ENCODE assay signal across 16 cellular contexts in genomic region chr7:155353256-155353897, GRCh38. TPM values are rescaled to one million over a fixed set of nuclear protein-coding genes. Genes with fewer than 3 reads are reported as not detected.
DNase-seq lines count a peak whose midpoint lies in the region; ATAC-seq and TF ChIP-seq lines count a peak whose summit lies in the region.
"Had no signal": no experiment of that assay in that cellular context is flagged by ENCODE, and none has a peak within 500 bp of the region (broad histone marks: within the 10 kb centered on the region; RNA-seq: fewer than 3 reads in every experiment).

No MANE protein-coding gene starts in this region.

- no peak for TF ChIP-seq POLR2A in testis (IDR thresholded peaks at IDR 0.05)

- TF ChIP-seq CTCF in OCI-LY3 (IDR thresholded peaks at IDR 0.05; ENCODE audit: low read depth, low read length) (no peak), endodermal cell (conservative IDR thresholded peaks at IDR 0.05) (no peak), testis (IDR thresholded peaks at IDR 0.05) (no peak)

- H3K36me3 Mint-ChIP-seq in endodermal cell (ENCODE audit: low read depth): no peaks in the 10 kb centered on the region
- H3K36me3 Mint-ChIP-seq: CD8-positive, alpha-beta T cell had no signal

- 78 to 83% methylated on average over 6 to 9 of the region's 9 CpGs for WGBS in endodermal cell (ENCODE audit: insufficient coverage in 1 of 2, insufficient read length in 1 of 2), 2 experiments
- 46 to 59% methylated on average over 8 to 9 of the region's 9 CpGs for WGBS in testis, 2 donors

- intact Hi-C loops in posterior vena cava (cut with DNase I) (no loop called here), testis (cut with DNase I; ENCODE audit: low total_unique reads) (no loop called here)

- H3K4me1 Mint-ChIP-seq in endodermal cell: peaks cover 4% of the 10 kb centered on the region

- peak overlapping the region; percentile 29; the same call in 1 of the 2 replicates for H3K27ac ChIP-seq in OCI-LY3 (ENCODE audit: low read length)
- H3K27ac ChIP-seq in endodermal cell (ENCODE audit: low read depth, low read length): no peak overlapping the region
- no peak overlapping the region for H3K27ac ChIP-seq in testis
- H3K27ac ChIP-seq: BLaER1 treated with 17β-estradiol and CSF1 and Interleukin-3, amounts not matched to agents 10 nM and 100 nM had no signal

- peaks cover 45% of the 10 kb centered on the region for H3K4me1 ChIP-seq in OCI-LY3 (ENCODE audit: low read length)
- no peaks in the 10 kb centered on the region for H3K4me1 ChIP-seq in endodermal cell (ENCODE audit: control insufficient read depth, insufficient read depth, low read length)
- H3K4me1 ChIP-seq in testis: peaks cover 5% of the 10 kb centered on the region
- H3K4me1 ChIP-seq: HAP-1 had no signal

- H3K9me3 ChIP-seq in OCI-LY3 (ENCODE audit: insufficient read depth, low read length) (no peaks in the 10 kb centered on the region), endodermal cell (ENCODE audit: control insufficient read depth, low read length) (no peaks in the 10 kb centered on the region), testis (no peaks in the 10 kb centered on the region)
- H3K9me3 ChIP-seq: BLaER1 treated with 17β-estradiol and CSF1 and Interleukin-3, amounts not matched to agents 10 nM and 100 nM; HAP-1 had no signal

- H3K36me3 ChIP-seq in OCI-LY3 (replicated peaks; ENCODE audit: low read depth, low read length): peaks cover 43% of the 10 kb centered on the region
- no peaks in the 10 kb centered on the region for H3K36me3 ChIP-seq in endodermal cell (ENCODE audit: control insufficient read depth, insufficient read depth, low read length)
- H3K36me3 ChIP-seq in testis (ENCODE audit: low read depth, missing control alignments): no peaks in the 10 kb centered on the region
- H3K36me3 ChIP-seq: HAP-1 had no signal

- no peaks in the 10 kb centered on the region for H4K20me1 ChIP-seq in OCI-LY3 (ENCODE audit: insufficient read depth, low read length)
- H4K20me1 ChIP-seq: BLaER1 treated with 17β-estradiol and CSF1 and Interleukin-3, amounts not matched to agents 10 nM and 100 nM had no signal

- H3K4me2 ChIP-seq in OCI-LY3 (ENCODE audit: low read length): peak overlapping the region; percentile 99

- no peak overlapping the region for H2AFZ ChIP-seq in OCI-LY3 (ENCODE audit: low read depth, low read length)

- no peak for ATAC-seq in GM18517 (IDR thresholded peaks at IDR 0.05; ENCODE audit: unreplicated experiment)
- ATAC-seq: CD8-positive, alpha-beta T cell; GM12878 had no signal

- no peak overlapping the region for H3K4me3 Mint-ChIP-seq in endodermal cell
- H3K4me3 Mint-ChIP-seq: B cell; CD8-positive, alpha-beta T cell had no signal

- H3K27me3 ChIP-seq in OCI-LY3 (ENCODE audit: low read depth, low read length) (no peaks in the 10 kb centered on the region), endodermal cell (ENCODE audit: control insufficient read depth, insufficient read depth, low read length, poor library complexity, severe bottlenecking) (peaks cover 23% of the 10 kb centered on the region), testis (no peaks in the 10 kb centered on the region)

- peaks cover 6% of the 10 kb centered on the region for H3K9me3 Mint-ChIP-seq in endodermal cell
- H3K9me3 Mint-ChIP-seq: CD8-positive, alpha-beta T cell had no signal

- H3K4me3 ChIP-seq in OCI-LY3 (ENCODE audit: low read length): peak overlapping the region; percentile 79
- H3K4me3 ChIP-seq in endodermal cell (ENCODE audit: low read length): no peak overlapping the region
- no peak overlapping the region for H3K4me3 ChIP-seq in testis
- H3K4me3 ChIP-seq: BLaER1 treated with 17β-estradiol and CSF1 and Interleukin-3, amounts not matched to agents 10 nM and 100 nM; GM12878; HAP-1 had no signal

- DNase-seq in endodermal cell: peak; percentile 24
- DNase-seq in posterior vena cava (ENCODE audit: low spot score): peak; percentile 49
- DNase-seq in testis: peak; percentile 11
- no peak for DNase-seq in NCI-H1417 treated with DMSO at 0.1 percent for 48 hours (lab: John Stamatoyannopoulos, UW)
- no peak for DNase-seq in occipital lobe (lab: John Stamatoyannopoulos, UW)
- DNase-seq: CD8-positive, alpha-beta T cell; DMS 273 treated with DMSO at 0.1 percent for 48 hours; DMS53; DND-41; EL had no signal

- no peak overlapping the region for H3K27ac Mint-ChIP-seq in endodermal cell
- H3K27ac Mint-ChIP-seq: B cell; CD8-positive, alpha-beta T cell had no signal

- peaks cover 60% of the 10 kb centered on the region for H3K79me2 ChIP-seq in OCI-LY3 (ENCODE audit: low read length)

- peaks cover 36% of the 10 kb centered on the region for H3K27me3 Mint-ChIP-seq in endodermal cell (ENCODE audit: insufficient read depth)

- peak overlapping the region; percentile 28; the same call in 1 of the 2 replicates for H3K9ac ChIP-seq in OCI-LY3 (ENCODE audit: low read length)
- no peak overlapping the region for H3K9ac ChIP-seq in endodermal cell (ENCODE audit: extremely low read depth, low read length, poor library complexity, severe bottlenecking)
- H3K9ac ChIP-seq: BLaER1 treated with 17β-estradiol and CSF1 and Interleukin-3, amounts not matched to agents 10 nM and 100 nM had no signal

RNA-seq across cellular contexts. Expression of gene INSIG1, which starts 55.7 kb away (rescaled TPM):
- total RNA-seq in endodermal cell: 10 to 100 TPM; 27.2 to 36.9 TPM
- 77.8 TPM for polyA plus RNA-seq in endodermal cell (2013, experiment 1 of 2)
- polyA plus RNA-seq in endodermal cell (2013, experiment 2 of 2): 81.3 TPM
- 10 to 100 TPM; 25.2 to 27.3 TPM for total RNA-seq in posterior vena cava
- total RNA-seq in testis: 100 to 1,000 TPM in 1 of 2 donors, 10 to 100 TPM in 1; 89.7 to 118 TPM
- polyA plus RNA-seq in testis (ENCODE audit: insufficient read depth, low read depth, low replicate concordance): 52.7 TPM
- 109 TPM for total RNA-seq in occipital lobe

Comparison
In these comparisons a context has a peak if more than half of its experiments do, and no peak if none do; other contexts are left out.
1. DNase-seq: peak in endodermal cell (single experiment), posterior vena cava (single experiment) and testis (single experiment); none in NCI-H1417 treated with DMSO at 0.1 percent for 48 hours (single experiment) and occipital lobe (single experiment).